ENCODE assay signal across 8 cellular contexts in genomic region chr6:41371992-41372525, GRCh38. TPM values are rescaled to one million over a fixed set of nuclear protein-coding genes. Genes with fewer than 3 reads are reported as not detected.
DNase-seq lines count a peak whose midpoint lies in the region; ATAC-seq, FAIRE-seq and TF ChIP-seq lines count a peak whose summit lies in the region.

No MANE protein-coding gene starts in this region.

- peak overlapping the region; percentile 76 for H3K4me3 Mint-ChIP-seq in stimulated activated naive CD8-positive, alpha-beta T cell treated with anti-CD3 and anti-CD28 coated beads, Interleukin-15, Interleukin-2, amounts not matched to agents 100 ng/mL and 50 ng/mL, for 24 hours
- peak overlapping the region; percentile 62 for H3K4me3 Mint-ChIP-seq in mesothelial cell of epicardium

- dilution Hi-C loops in mammary epithelial cell (cut with HindIII; ENCODE audit: low sequenced_read_pairs) = no loop called here

- peak overlapping the region; percentile 91 for H2AFZ ChIP-seq in mammary epithelial cell (ENCODE audit: low read depth, low read length)

- no peak for DNase-seq in stimulated activated naive CD8-positive, alpha-beta T cell treated with anti-CD3 and anti-CD28 coated beads, Interleukin-15, Interleukin-2, amounts not matched to agents 100 U/mL and 50 U/mL, for 24 hours
- DNase-seq in mammary epithelial cell (no peak), mesothelial cell of epicardium (ENCODE audit: low spot score in 2 of 2, unreplicated experiment in 2 of 2) (peak in 1 of 2 experiments; percentile 50), upper lobe of right lung (no peak), GF-D8 (lab: John Stamatoyannopoulos, UW) (no peak), H54 (ENCODE audit: insufficient read length, low spot score) (no peak), Kasumi-1 (lab: John Stamatoyannopoulos, UW) (no peak)

- H3K4me1 ChIP-seq in mammary epithelial cell (ENCODE audit: insufficient read depth, low read length) (peaks cover 20% of the 10 kb centered on the region), upper lobe of right lung (peaks cover 25% of the 10 kb centered on the region)

- BruUV-seq in mammary epithelial cell (replicated peaks; lab: Mats Ljungman, UMichigan) = no TSS peak

- FAIRE-seq in H54 (lab: Jason Lieb, UNC) = no peak

- no peaks in the 10 kb centered on the region for H3K79me2 ChIP-seq in mammary epithelial cell (ENCODE audit: insufficient read depth, low read length)

- in situ Hi-C loops in mammary epithelial cell (cut with MboI; ENCODE audit: low sequenced_read_pairs in 2 of 2) = loop anchor here (5.0 to 25.0 kb wide), 3 partner anchors 220 to 315 kb away; no protein-coding TSS in a partner anchor

- H3K4me3 ChIP-seq in mammary epithelial cell (replicated peaks in 1 of 3; ENCODE audit: insufficient read depth in 1 of 3, low read depth in 2 of 3, low read length in 3 of 3) (no peak overlapping the region), upper lobe of right lung (peak overlapping the region; percentile 23)

- WGBS in mammary epithelial cell (ENCODE audit: low coverage, missing lambda C conversion rate) = 31% methylated on average over 22 of the region's 34 CpGs

- H3K9me3 Mint-ChIP-seq in stimulated activated naive CD8-positive, alpha-beta T cell treated with anti-CD3 and anti-CD28 coated beads, Interleukin-15, Interleukin-2, amounts not matched to agents 100 ng/mL and 50 ng/mL, for 24 hours = no peaks in the 10 kb centered on the region
- H3K9me3 Mint-ChIP-seq in mesothelial cell of epicardium = no peaks in the 10 kb centered on the region

- ATAC-seq in stimulated activated naive CD8-positive, alpha-beta T cell treated with anti-CD3 and anti-CD28 coated beads, Interleukin-15, Interleukin-2, amounts not matched to agents 100 U/mL and 50 U/mL, for 24 hours = no peak
- peak; percentile 7 for ATAC-seq in upper lobe of right lung

- CTCF ChIA-PET in mammary epithelial cell (lab: Charles Lee; ENCODE audit: low non-redundant PET) = no interaction called here

- no peaks in the 10 kb centered on the region for H3K36me3 ChIP-seq in mammary epithelial cell (ENCODE audit: insufficient read depth, low read length)
- no peaks in the 10 kb centered on the region for H3K36me3 ChIP-seq in upper lobe of right lung

- H3K27me3 Mint-ChIP-seq in stimulated activated naive CD8-positive, alpha-beta T cell treated with anti-CD3 and anti-CD28 coated beads, Interleukin-15, Interleukin-2, amounts not matched to agents 100 ng/mL and 50 ng/mL, for 24 hours = peaks cover 81% of the 10 kb centered on the region
- H3K27me3 Mint-ChIP-seq in mesothelial cell of epicardium (ENCODE audit: low read depth) = peaks cover 84% of the 10 kb centered on the region

- H3K9me3 ChIP-seq in mammary epithelial cell (replicated peaks; ENCODE audit: insufficient read depth, low read length) (peaks cover 7% of the 10 kb centered on the region), upper lobe of right lung (no peaks in the 10 kb centered on the region)

- H3K27me3 ChIP-seq in mammary epithelial cell (ENCODE audit: insufficient read depth, low read length) (peaks cover 21% of the 10 kb centered on the region), upper lobe of right lung (peaks cover 74% of the 10 kb centered on the region)

- H3K27ac Mint-ChIP-seq in stimulated activated naive CD8-positive, alpha-beta T cell treated with anti-CD3 and anti-CD28 coated beads, Interleukin-15, Interleukin-2, amounts not matched to agents 100 ng/mL and 50 ng/mL, for 24 hours = no peak overlapping the region
- peak overlapping the region; percentile 36 for H3K27ac Mint-ChIP-seq in mesothelial cell of epicardium

- H3K4me2 ChIP-seq in mammary epithelial cell (ENCODE audit: insufficient read depth, low read depth, low read length) = peak overlapping the region; percentile 61

- peaks cover 43% of the 10 kb centered on the region for H3K4me1 Mint-ChIP-seq in stimulated activated naive CD8-positive, alpha-beta T cell treated with anti-CD3 and anti-CD28 coated beads, Interleukin-15, Interleukin-2, amounts not matched to agents 100 ng/mL and 50 ng/mL, for 24 hours (ENCODE audit: low read depth)
- peaks cover 61% of the 10 kb centered on the region for H3K4me1 Mint-ChIP-seq in mesothelial cell of epicardium

- TF ChIP-seq POLR2A in H54 (IDR thresholded peaks at IDR 0.05; ENCODE audit: low read depth, low read length) = no peak

- no peaks in the 10 kb centered on the region for H4K20me1 ChIP-seq in mammary epithelial cell (ENCODE audit: insufficient read depth, low read length)

- TF ChIP-seq CTCF in mammary epithelial cell (conservative IDR thresholded peaks at IDR 0.05 in 1 of 2, IDR thresholded peaks at IDR 0.05 in 1 of 2; ENCODE audit: extremely low read depth in 1 of 2, insufficient read depth in 1 of 2, low read depth in 1 of 2, low read length in 2 of 2) (no peak), mesothelial cell of epicardium (IDR thresholded peaks at IDR 0.05; ENCODE audit: unreplicated experiment) (no peak), upper lobe of right lung (IDR thresholded peaks at IDR 0.05) (no peak)

- H3K9ac ChIP-seq in mammary epithelial cell (ENCODE audit: insufficient read depth, low read length) = no peak overlapping the region

- intact Hi-C loops in mammary epithelial cell (cut with micrococcal nuclease) = no loop called here
- intact Hi-C loops in upper lobe of right lung (cut with DNase I) = loop anchor here (5.0 kb wide), 1 partner anchor 215 kb away; no protein-coding TSS in a partner anchor

- H3K27ac ChIP-seq in mammary epithelial cell (ENCODE audit: insufficient read depth, low read depth, low read length) = no peak overlapping the region
- no peak overlapping the region for H3K27ac ChIP-seq in upper lobe of right lung

- no peaks in the 10 kb centered on the region for H3K36me3 Mint-ChIP-seq in stimulated activated naive CD8-positive, alpha-beta T cell treated with anti-CD3 and anti-CD28 coated beads, Interleukin-15, Interleukin-2, amounts not matched to agents 100 ng/mL and 50 ng/mL, for 24 hours (ENCODE audit: low read depth)
- no peaks in the 10 kb centered on the region for H3K36me3 Mint-ChIP-seq in mesothelial cell of epicardium

RNA-seq across cellular contexts. Expression of gene NCR2, which starts 36.7 kb away (rescaled TPM):
- total RNA-seq in mammary epithelial cell (not detected), mesothelial cell of epicardium (not detected in 3 replicates), upper lobe of right lung (not detected)
- polyA plus RNA-seq in mammary epithelial cell = not detected
- polyA minus RNA-seq in mammary epithelial cell = not detected
